ENCODE assay signal across 18 cellular contexts in genomic region chr1:213166868-213167267, GRCh38.
"Had no signal": no experiment of that assay in that cellular context is flagged by ENCODE, and none has a peak within 500 bp of the region (broad histone marks: within the 10 kb centered on the region; RNA-seq: fewer than 3 reads in every experiment).

No MANE protein-coding gene starts in this region.

- H3K27me3 Mint-ChIP-seq: activated CD4-positive, alpha-beta T cell treated with anti-CD3 and anti-CD28 coated beads, Interleukin-2, amount 10 ng/mL, durations not matched to agents 24 days and 14 days; activated CD8-positive, alpha-beta T cell treated with anti-CD3 and anti-CD28 coated beads for 36 hours; central memory CD8-positive, alpha-beta T cell had no signal

- H3K27ac ChIP-seq: colonic mucosa, gastrocnemius medialis, neural progenitor cell, sigmoid colon, transverse colon had no signal

- H3K9me3 Mint-ChIP-seq: activated CD4-positive, alpha-beta T cell treated with anti-CD3 and anti-CD28 coated beads, Interleukin-2, amount 10 ng/mL, durations not matched to agents 24 days and 14 days; activated CD8-positive, alpha-beta T cell treated with anti-CD3 and anti-CD28 coated beads for 36 hours; activated T-helper 2 cell treated with anti-CD3 and anti-CD28 coated beads, Interferon-gamma antibody, Interleukin-2, Interleukin-4, amounts not matched to agents 10 μg/mL and 5 μg/mL and 100 μg/mL, durations not matched to agents 14 hours and 24 hours and 36 hours; brain; central memory CD8-positive, alpha-beta T cell; neural progenitor cell had no signal

- H3K4me1 ChIP-seq: colonic mucosa, neural progenitor cell, transverse colon had no signal

- FAIRE-seq: endometrium had no signal

- H3K27ac Mint-ChIP-seq: activated CD4-positive, alpha-beta T cell treated with anti-CD3 and anti-CD28 coated beads, Interleukin-2, amount 10 ng/mL, durations not matched to agents 24 days and 14 days; activated CD8-positive, alpha-beta T cell treated with anti-CD3 and anti-CD28 coated beads for 36 hours; activated T-helper 2 cell treated with anti-CD3 and anti-CD28 coated beads, Interferon-gamma antibody, Interleukin-2, Interleukin-4, amounts not matched to agents 10 μg/mL and 5 μg/mL and 100 μg/mL, durations not matched to agents 14 hours and 24 hours and 36 hours; neural progenitor cell had no signal

- H3K4me3 Mint-ChIP-seq: activated CD4-positive, alpha-beta T cell treated with anti-CD3 and anti-CD28 coated beads, Interleukin-2, amount 10 ng/mL, durations not matched to agents 24 days and 14 days; activated CD8-positive, alpha-beta T cell treated with anti-CD3 and anti-CD28 coated beads for 36 hours; central memory CD8-positive, alpha-beta T cell; neural progenitor cell had no signal

- H3K4me1 Mint-ChIP-seq: activated CD4-positive, alpha-beta T cell treated with anti-CD3 and anti-CD28 coated beads, Interleukin-2, amount 10 ng/mL, durations not matched to agents 24 days and 14 days; central memory CD8-positive, alpha-beta T cell had no signal

- ATAC-seq: activated CD8-positive, alpha-beta T cell treated with anti-CD3 and anti-CD28 coated beads for 36 hours; gastrocnemius medialis had no signal

- DNase-seq: activated CD4-positive, alpha-beta T cell treated with anti-CD3 and anti-CD28 coated beads, Interleukin-2, amount 10 ng/mL, durations not matched to agents 24 days and 14 days; activated CD8-positive, alpha-beta T cell treated with anti-CD3 and anti-CD28 coated beads for 36 hours; activated naive CD4-positive, alpha-beta T cell treated with Interleukin-2 at 50 U/mL for 16 hours; activated T-cell treated with anti-CD3 and anti-CD28 coated beads, Interleukin-2, amount 50 U/mL, for 1 hour; colonic mucosa; erythroblast; gastrocnemius medialis; sigmoid colon; stimulated activated naive CD4-positive, alpha-beta T cell; T-helper 1 cell; T-helper 9 cell; transverse colon; uterus had no signal

- H3K4me3 ChIP-seq: colonic mucosa, neural progenitor cell, sigmoid colon, transverse colon, uterus had no signal

- H3K36me3 ChIP-seq: colonic mucosa, gastrocnemius medialis, neural progenitor cell, sigmoid colon, transverse colon, uterus had no signal

- H3K27me3 ChIP-seq: colonic mucosa, gastrocnemius medialis, neural progenitor cell, sigmoid colon, transverse colon, uterus had no signal

- H3K9me3 ChIP-seq: colonic mucosa, gastrocnemius medialis, sigmoid colon, transverse colon, uterus had no signal
